In the genomic region with DNA sequence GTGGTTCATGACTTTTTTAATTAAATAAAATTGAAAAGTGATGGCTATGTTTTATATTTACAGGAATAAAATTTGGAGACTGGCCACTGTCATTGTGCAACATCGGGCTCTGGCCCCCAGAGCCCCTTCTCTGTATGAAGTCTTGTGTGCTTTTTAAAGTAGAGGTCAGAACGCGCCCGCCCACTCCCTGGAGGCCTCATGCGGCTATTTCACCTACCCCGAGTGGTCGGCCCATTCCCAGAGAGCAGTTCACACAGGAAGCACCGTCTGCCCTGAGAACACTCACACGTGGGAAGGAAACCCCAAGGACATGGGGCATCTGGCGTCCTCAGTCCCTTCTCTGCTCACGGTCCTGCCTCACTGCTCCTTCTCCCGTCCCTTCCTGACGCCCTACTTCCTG, we compare ENCODE assay signal across 22 cellular contexts.
"Had no signal": no experiment of that assay in that cellular context is flagged by ENCODE, and none has a peak within 500 bp of the region (broad histone marks: within the 10 kb centered on the region; RNA-seq: fewer than 3 reads in every experiment).

No MANE protein-coding gene starts in this region.

- ATAC-seq: effector memory CD8-positive, alpha-beta T cell; esophagus mucosa; gastrocnemius medialis; heart right ventricle; left cardiac atrium; left lung; left ventricle myocardium superior; lower lobe of right lung had no signal

- H3K4me1 ChIP-seq: esophagus squamous epithelium, gastrocnemius medialis, heart right ventricle, left lung, lower lobe of right lung had no signal

- H3K9me3 ChIP-seq: esophagus squamous epithelium, gastrocnemius medialis, heart right ventricle, left lung, lower lobe of right lung had no signal

- H3K27ac ChIP-seq: coronary artery, dorsolateral prefrontal cortex, epithelial cell of prostate, esophagus squamous epithelium, gastrocnemius medialis, heart right ventricle, left lung, lower lobe of right lung had no signal

- DNase-seq: dermis blood vessel endothelial cell; effector CD8-positive, alpha-beta T cell; effector memory CD8-positive, alpha-beta T cell; endodermal cell; erythroblast; esophagus squamous epithelium; foreskin fibroblast; foreskin melanocyte; gastrocnemius medialis; glutamatergic neuron; heart right ventricle; hippocampal formation; left cardiac atrium; left lung; left ventricle myocardium superior; lower lobe of right lung; mesenchymal stem cell; midbrain had no signal

- H3K4me3 ChIP-seq: coronary artery, dorsolateral prefrontal cortex, esophagus squamous epithelium, gastrocnemius medialis, heart right ventricle, left lung, lower lobe of right lung had no signal

- H3K27me3 ChIP-seq: esophagus squamous epithelium, gastrocnemius medialis had no signal

- H3K36me3 ChIP-seq: esophagus squamous epithelium, gastrocnemius medialis, heart right ventricle, left lung, lower lobe of right lung had no signal
